In genomic region chr7:102281785-102282184, GRCh38 we compare ENCODE assay signal across 19 cellular contexts. TPM values are rescaled to one million over a fixed set of nuclear protein-coding genes. Genes with fewer than 3 reads are reported as not detected.
DNase-seq lines count a peak whose midpoint lies in the region; ATAC-seq, FAIRE-seq and TF ChIP-seq lines count a peak whose summit lies in the region.
"Had no signal": no experiment of that assay in that cellular context is flagged by ENCODE, and none has a peak within 500 bp of the region (broad histone marks: within the 10 kb centered on the region; RNA-seq: fewer than 3 reads in every experiment).

No MANE protein-coding gene starts in this region.

- H3K27ac Mint-ChIP-seq in nephron progenitor cell, result peak overlapping the region; percentile 45
- H3K27ac Mint-ChIP-seq: CD4-positive, CD25-positive, alpha-beta regulatory T cell; CD8-positive, alpha-beta T cell had no signal

- no peak overlapping the region for H3K9ac ChIP-seq in IMR-90 (ENCODE audit: low read depth, low read length)
- H3K9ac ChIP-seq in K562 (ENCODE audit: insufficient read depth in 1 of 2, low read depth in 2 of 2, low read length in 2 of 2), result no peak overlapping the region
- H3K9ac ChIP-seq: BLaER1, GM23248 had no signal

- BruUV-seq in IMR-90 (replicated peaks; lab: Mats Ljungman, UMichigan) (no TSS peak), K562 (replicated peaks; lab: Mats Ljungman, UMichigan) (no TSS peak)

- H3K36me3 ChIP-seq in IMR-90 (ENCODE audit: control insufficient read depth, insufficient read depth, low read length) (no peaks in the 10 kb centered on the region), K562 (ENCODE audit: control insufficient read depth, insufficient read depth, low read length) (no peaks in the 10 kb centered on the region)
- H3K36me3 ChIP-seq: BLaER1 had no signal

- H3K79me2 ChIP-seq in K562 (ENCODE audit: control insufficient read depth, insufficient read depth, low read length), result no peaks in the 10 kb centered on the region

- no peak overlapping the region for H4K5ac ChIP-seq in IMR-90 (ENCODE audit: low read depth, low read length)

- no peak overlapping the region for H3K4me3 Mint-ChIP-seq in nephron progenitor cell
- H3K4me3 Mint-ChIP-seq: CD8-positive, alpha-beta T cell had no signal

- H3K9me3 Mint-ChIP-seq in nephron progenitor cell, result no peaks in the 10 kb centered on the region
- H3K9me3 Mint-ChIP-seq: CD8-positive, alpha-beta T cell had no signal

- no peak overlapping the region for H4K91ac ChIP-seq in IMR-90 (ENCODE audit: insufficient read depth, low read depth, low read length)

- H4K20me1 ChIP-seq in IMR-90 (ENCODE audit: insufficient read depth, low read length) (no peaks in the 10 kb centered on the region), K562 (replicated peaks; ENCODE audit: control insufficient read depth, insufficient read depth, low read length) (peaks cover 8% of the 10 kb centered on the region; the same call in 1 of the 2 replicates)

- no peak overlapping the region for H2BK15ac ChIP-seq in IMR-90 (ENCODE audit: low read depth, low read length)

- TF ChIP-seq POLR2A in IMR-90 (IDR thresholded peaks at IDR 0.05; ENCODE audit: low read depth, low read length), result no peak
- TF ChIP-seq POLR2A in K562 (conservative IDR thresholded peaks at IDR 0.05), result no peak

- H3K4me1 Mint-ChIP-seq in nephron progenitor cell, result peaks cover 33% of the 10 kb centered on the region

- CTCF ChIA-PET in IMR-90 (lab: Yijun Ruan, JAX), result no interaction called here
- CTCF ChIA-PET in K562 (lab: Yijun Ruan, JAX; ENCODE audit: low intra/inter-chr PET ratio), result no interaction called here

- H3K9me3 ChIP-seq in IMR-90 (ENCODE audit: control insufficient read depth, insufficient read depth, low read length), result no peaks in the 10 kb centered on the region
- H3K9me3 ChIP-seq in K562 (replicated peaks; ENCODE audit: control insufficient read depth, insufficient read depth, low read depth, low read length), result no peaks in the 10 kb centered on the region
- H3K9me3 ChIP-seq: BLaER1, Caco-2 had no signal

- H2AFZ ChIP-seq in IMR-90 (replicated peaks; ENCODE audit: low read length, poor library complexity), result no peak overlapping the region
- H2AFZ ChIP-seq in K562 (ENCODE audit: low read depth, low read length), result no peak overlapping the region
- H2AFZ ChIP-seq: GM23248 had no signal

- no peak for DNase-seq in IMR-90
- no peak for DNase-seq in K562 (ENCODE audit: extremely low read depth in 1 of 4, low spot score in 3 of 4)
- DNase-seq in nephron progenitor cell, result no peak
- no peak for DNase-seq in germinal center (ENCODE audit: low spot score)
- DNase-seq: Caco-2; CD4-positive, CD25-positive, alpha-beta regulatory T cell; CD8-positive, alpha-beta T cell; DMS153; DND-41; GM23248; H7; HCEC 1CT had no signal

- no peak overlapping the region for H2BK20ac ChIP-seq in IMR-90 (ENCODE audit: low read depth, low read length)

- in situ Hi-C loops in IMR-90 (cut with MboI; ENCODE audit: low sequenced_read_pairs) (loop anchor here (5.0 kb wide), 1 partner anchor 111 kb away; no protein-coding TSS in a partner anchor), K562 (cut with MboI) (loop anchor here (5.0 kb wide), 1 partner anchor 111 kb away; no protein-coding TSS in a partner anchor)

- POLR2A ChIA-PET in IMR-90 (lab: Charles Lee; ENCODE audit: unreplicated experiment), result no interaction called here
- POLR2A ChIA-PET in K562 (lab: Yijun Ruan, JAX), result interaction anchor here (0.6 to 1.4 kb wide), 4 partner anchors 12 to 84 kb away, joined by 3 to 4 read pairs (median 3); no protein-coding TSS in a partner anchor

- no peak for TF ChIP-seq EP300 in K562 (IDR thresholded peaks at IDR 0.05; ENCODE audit: low read length)

- no peak overlapping the region for H3K18ac ChIP-seq in IMR-90 (ENCODE audit: low read depth, low read length)

- no peak overlapping the region for H2BK5ac ChIP-seq in IMR-90 (ENCODE audit: low read depth, low read length, poor library complexity, severe bottlenecking)

- no peaks in the 10 kb centered on the region; a peak in 1 of 4 replicates for H3K79me1 ChIP-seq in IMR-90 (ENCODE audit: low read depth in 1 of 2, low read length in 2 of 2)

- H2BK120ac ChIP-seq in IMR-90 (ENCODE audit: low read depth, low read length), result no peak overlapping the region

- ATAC-seq in IMR-90 (ENCODE audit: low read depth) (no peak), K562 (no peak), HG03439 (IDR thresholded peaks at IDR 0.05; ENCODE audit: unreplicated experiment) (no peak)
- no peak for ATAC-seq in activated CD4-positive, CD25-positive, alpha-beta regulatory T cell treated with anti-CD3 and anti-CD28 coated beads, Interleukin-2, amount 50 U/mL, for 24 hours
- ATAC-seq: CD8-positive, alpha-beta T cell had no signal

- intact Hi-C loops in IMR-90 (cut with micrococcal nuclease), result no loop called here
- intact Hi-C loops in K562 (cut with micrococcal nuclease), result no loop called here

- no peak overlapping the region for H3K4ac ChIP-seq in IMR-90 (ENCODE audit: low read depth, low read length)

- H3K56ac ChIP-seq in IMR-90 (ENCODE audit: extremely low read depth, insufficient read depth, low read length), result no peak overlapping the region

- WGBS in IMR-90 (ENCODE audit: extremely low coverage in 2 of 2, insufficient read length in 1 of 2), 2 experiments, result 97% methylated on average over 7 of the region's 14 CpGs; no CpG with 5 or more reads in 1 of the 2 experiments
- WGBS in K562 (ENCODE audit: insufficient coverage, low coverage, missing lambda C conversion rate), result 47% methylated on average over 14 of the region's 14 CpGs

- no peaks in the 10 kb centered on the region for H3K27me3 ChIP-seq in IMR-90 (ENCODE audit: control insufficient read depth, insufficient read depth, low read length)
- peaks cover 12 to 23% of the 10 kb centered on the region in 2 experiments; a peak in 4 of 5 replicates for H3K27me3 ChIP-seq in K562 (ENCODE audit: control insufficient read depth in 2 of 2, insufficient read depth in 2 of 2, low read length in 2 of 2)
- H3K27me3 ChIP-seq: BLaER1 had no signal

- TF ChIP-seq RAD21 in IMR-90 (IDR thresholded peaks at IDR 0.05; ENCODE audit: low read length) (no peak), K562 (CRISPR knock-in tag; conservative IDR thresholded peaks at IDR 0.05 in 1 of 2, IDR thresholded peaks at IDR 0.05 in 1 of 2) (no peak)

- no peak overlapping the region for H3K23ac ChIP-seq in IMR-90 (ENCODE audit: low read depth, low read length)

- H3K27ac ChIP-seq in IMR-90 (ENCODE audit: insufficient read depth, low read length), result no peak overlapping the region
- H3K27ac ChIP-seq in K562 (ENCODE audit: extremely low read depth, low read depth, low read length), result no peak overlapping the region
- H3K27ac ChIP-seq: BLaER1, C4-2B, GM23248 had no signal

- H3K4me3 ChIP-seq in IMR-90 (ENCODE audit: insufficient read depth, low read depth, low read length), result no peak overlapping the region
- H3K4me3 ChIP-seq in K562, result no peak overlapping the region
- H3K4me3 ChIP-seq: BLaER1, GM23248 had no signal

- no peak for FAIRE-seq in K562 (lab: Jason Lieb, UNC)
- FAIRE-seq: G401.6, GM12892, H1 had no signal

- H4K8ac ChIP-seq in IMR-90 (ENCODE audit: low read depth in 2 of 2, low read length in 2 of 2), result no peak overlapping the region

- no peak overlapping the region for H3K4me2 ChIP-seq in IMR-90 (ENCODE audit: low read depth, low read length)
- H3K4me2 ChIP-seq in K562 (ENCODE audit: insufficient read depth, low read length), result no peak overlapping the region
- H3K4me2 ChIP-seq: BLaER1 had no signal

- no peaks in the 10 kb centered on the region for H3K36me3 Mint-ChIP-seq in nephron progenitor cell (ENCODE audit: low read depth)
- H3K36me3 Mint-ChIP-seq: CD4-positive, CD25-positive, alpha-beta regulatory T cell; CD8-positive, alpha-beta T cell had no signal

- dilution Hi-C loops in IMR-90 (cut with HindIII; ENCODE audit: low sequenced_read_pairs, unreplicated experiment), result no loop called here

- H3K27me3 Mint-ChIP-seq in nephron progenitor cell (ENCODE audit: low read depth, poor library complexity), result peaks cover 3% of the 10 kb centered on the region

- H2AK9ac ChIP-seq in IMR-90 (replicated peaks; ENCODE audit: low read depth, low read length, poor library complexity), result peak overlapping the region; percentile 42

- no peak for TF ChIP-seq CTCF in IMR-90 (conservative IDR thresholded peaks at IDR 0.05; ENCODE audit: low read depth, low read length)
- TF ChIP-seq CTCF in K562 (IDR thresholded peaks at IDR 0.05 in 2 of 3, conservative IDR thresholded peaks at IDR 0.05 in 1 of 3; ENCODE audit: insufficient read depth in 2 of 3, low read depth in 1 of 3, low read length in 3 of 3), result no peak
- TF ChIP-seq CTCF in nephron progenitor cell (IDR thresholded peaks at IDR 0.05), result no peak

- no peaks in the 10 kb centered on the region for H3K9me1 ChIP-seq in IMR-90 (ENCODE audit: insufficient read depth, low read length)
- H3K9me1 ChIP-seq in K562 (ENCODE audit: control insufficient read depth, insufficient read depth, low read length), result no peaks in the 10 kb centered on the region

- no peak overlapping the region for H2AK5ac ChIP-seq in IMR-90 (ENCODE audit: low read depth, low read length)

- H3K4me1 ChIP-seq in IMR-90 (ENCODE audit: control insufficient read depth, insufficient read depth, low read length), result peaks cover 4% of the 10 kb centered on the region; the same call in 1 of the 2 replicates
- peaks cover 10 to 55% of the 10 kb centered on the region in 2 experiments; a peak in 4 of 5 replicates for H3K4me1 ChIP-seq in K562 (replicated peaks in 1 of 2; ENCODE audit: control insufficient read depth in 2 of 2, insufficient read depth in 2 of 2, low read length in 2 of 2)

- H3K14ac ChIP-seq in IMR-90 (replicated peaks; ENCODE audit: low read depth, low read length), result no peak overlapping the region

RNA-seq across cellular contexts. Expression of gene SH2B2, which starts 4.9 kb away (rescaled TPM):
- total RNA-seq in IMR-90 (2012; rRNA removed) (0.36 and 0.56 TPM in 2 replicates), K562 (2014; rRNA removed) (0.68 TPM in 1 of 2 replicates, not detected in the other), K562 (2014; rRNA removed; fragmentation: Illumina TruSeq; extraction: Trizol) (not detected in 2 replicates), K562 (2015; rRNA removed; fragmentation: Illumina TruSeq; extraction: Trizol) (0.08 TPM in 1 of 2 replicates, not detected in the other), K562 (2021) (0.34 and 0.89 TPM in 2 replicates)
- polyA plus RNA-seq in IMR-90 (2012; rRNA removed) (0.99 and 1.7 TPM in 2 replicates), K562 (2011; rRNA removed) (0.03 and 0.07 TPM in 2 replicates), K562 (2014; fragmentation: Illumina TruSeq; extraction: Trizol) (0.07 and 0.08 TPM in 2 replicates), K562 (2014; fragmentation: Nextera tagmentation; extraction: Ambion mirVana) (not detected), K562 (2014; rRNA removed) (0.07 and 0.12 TPM in 2 replicates)
- 1.2 and 4.4 TPM in 2 replicates for polyA plus RNA-seq in IMR-90 (2012; cell fraction: cytosol; rRNA removed)
- 2.8 and 9.6 TPM in 2 replicates for polyA plus RNA-seq in IMR-90 (2012; cell fraction: nucleus; rRNA removed; ENCODE audit: low replicate concordance)
- total RNA-seq in K562 (2011; cell fraction: chromatin; rRNA removed; ENCODE audit: low replicate concordance), result 0.72 TPM in 1 of 2 replicates, not detected in the other
- 0.66 and 1.0 TPM in 2 replicates for total RNA-seq in K562 (2011; cell fraction: nucleolus; rRNA removed)
- total RNA-seq in K562 (2011; cell fraction: nucleoplasm; rRNA removed), result 0.22 and 0.31 TPM in 2 replicates
- polyA plus RNA-seq in K562 (2011; cell fraction: cytosol; rRNA removed), result 0.13 and 0.64 TPM in 2 replicates
- 0.14 and 0.36 TPM in 2 replicates for polyA plus RNA-seq in K562 (2011; cell fraction: nucleus; rRNA removed)
- polyA plus RNA-seq in K562 (2012), result 0.14 and 0.46 TPM in 2 replicates
- polyA minus RNA-seq in K562 (2011; rRNA and poly(A)+ RNA removed), result 0.18 TPM in 1 of 2 replicates, not detected in the other
- polyA minus RNA-seq in K562 (2011; cell fraction: cytosol; rRNA and poly(A)+ RNA removed), result 0.38 TPM in 1 of 2 replicates, not detected in the other
- polyA minus RNA-seq in K562 (2011; cell fraction: nucleus; rRNA and poly(A)+ RNA removed), result 0.22 and 0.40 TPM in 2 replicates
